In genomic region chr11:122104381-122104780, GRCh38 we compare ENCODE assay signal across 24 cellular contexts. TPM values are rescaled to one million over a fixed set of nuclear protein-coding genes. Genes with fewer than 3 reads are reported as not detected.
DNase-seq lines count a peak whose midpoint lies in the region; ATAC-seq and TF ChIP-seq lines count a peak whose summit lies in the region.
"Had no signal": no experiment of that assay in that cellular context is flagged by ENCODE, and none has a peak within 500 bp of the region (broad histone marks: within the 10 kb centered on the region; RNA-seq: fewer than 3 reads in every experiment).

No MANE protein-coding gene starts in this region.

- TF ChIP-seq EP300 in esophagus muscularis mucosa (IDR thresholded peaks at IDR 0.05): no peak

- TF ChIP-seq CTCF in esophagus muscularis mucosa (IDR thresholded peaks at IDR 0.05): no peak

- no peaks in the 10 kb centered on the region for H3K27me3 ChIP-seq in esophagus muscularis mucosa
- H3K27me3 ChIP-seq: adrenal gland, MG63, tibial nerve had no signal

- no peaks in the 10 kb centered on the region for H3K9me3 ChIP-seq in esophagus muscularis mucosa
- H3K9me3 ChIP-seq: adrenal gland, MG63, neutrophil, tibial nerve had no signal

- DNase-seq in GM03348 (ENCODE audit: low spot score): peak; percentile 41
- peak; percentile 59 for DNase-seq in NCI-H69 (lab: John Stamatoyannopoulos, UW)
- DNase-seq in esophagus muscularis mucosa (ENCODE audit: extremely low spot score): no peak
- DNase-seq in substantia nigra (lab: John Stamatoyannopoulos, UW): no peak
- DNase-seq in stimulated activated CD4-positive, alpha-beta T cell treated with anti-CD3 and anti-CD28 coated beads, Interleukin-15, amount 100 ng/mL, for 24 hours: no peak
- no peak for DNase-seq in RKO (ENCODE audit: low spot score)
- DNase-seq: activated CD4-positive, CD25-positive, alpha-beta regulatory T cell treated with anti-CD3 and anti-CD28 coated beads, Interleukin-2, amount 50 U/mL, for 72 hours; activated CD8-positive, alpha-beta T cell treated with anti-CD3 and anti-CD28 coated beads, Interleukin-2, amount 10 ng/mL, durations not matched to agents 7 days and 5 days; adrenal gland; central memory CD4-positive, alpha-beta T cell; erythroblast; MG63; NCI-H1417 treated with DMSO at 0.1 percent for 48 hours; NCI-H524 treated with DMSO at 0.1 percent for 48 hours; SHP77; stimulated activated CD4-positive, alpha-beta T cell treated with anti-CD3 and anti-CD28 coated beads, Interleukin-4, amount 100 ng/mL, for 24 hours; stimulated activated naive CD4-positive, alpha-beta T cell treated with Interleukin-2 at 50 U/mL for 16 hours; T-cell had no signal

- peaks cover 19 to 34% (median 27%) of the 10 kb centered on the region in 4 donors for H3K4me1 ChIP-seq in esophagus muscularis mucosa

- no peaks in the 10 kb centered on the region for H3K36me3 ChIP-seq in esophagus muscularis mucosa
- H3K36me3 ChIP-seq: adrenal gland, neutrophil, tibial nerve had no signal

- TF ChIP-seq POLR2A in esophagus muscularis mucosa (IDR thresholded peaks at IDR 0.05; ENCODE audit: low read depth): no peak

- WGBS in esophagus muscularis mucosa: 46% methylated on average over 1 of the region's 1 CpG

- intact Hi-C loops in esophagus muscularis mucosa (cut with DNase I): loop anchor here (5.0 to 10.0 kb wide), 4 partner anchors 53 to 200 kb away; no protein-coding TSS in a partner anchor

- peak overlapping the region in 3 of 4 donors; percentile 19 to 38 (median 21) for H3K27ac ChIP-seq in esophagus muscularis mucosa (replicated peaks in 1 of 4)
- peak overlapping the region; percentile 3 for H3K27ac ChIP-seq in substantia nigra (ENCODE audit: low read depth, low read length, poor library complexity, severe bottlenecking)
- H3K27ac ChIP-seq: adrenal gland, neutrophil had no signal

- ATAC-seq in HG02870 (IDR thresholded peaks at IDR 0.05; ENCODE audit: unreplicated experiment) (no peak), HG02884 (IDR thresholded peaks at IDR 0.05; ENCODE audit: unreplicated experiment) (no peak)
- ATAC-seq: activated CD8-positive, alpha-beta T cell treated with anti-CD3 and anti-CD28 coated beads, Interleukin-2, amount 10 ng/mL, durations not matched to agents 7 days and 5 days; T-cell had no signal

- H3K4me3 ChIP-seq in esophagus muscularis mucosa: no peak overlapping the region
- H3K4me3 ChIP-seq: adrenal gland, lung, MG63, tibial nerve had no signal

RNA-seq across cellular contexts. Expression of gene BLID, which starts 11.6 kb away (rescaled TPM):
- total RNA-seq in esophagus muscularis mucosa: 1 to 10 TPM in 2 of 4 donors, under 1 TPM in 1, not detected in 1; 0.99 to 3.3 (median 1.3) TPM
- total RNA-seq: activated CD8-positive, alpha-beta T cell treated with anti-CD3 and anti-CD28 coated beads, Interleukin-2, amount 10 ng/mL, durations not matched to agents 7 days and 5 days; B cell; T-cell had no signal

Comparison
In these comparisons a context has a peak if more than half of its experiments do, and no peak if none do; other contexts are left out.
1. DNase-seq: peak in GM03348 (single experiment) and NCI-H69 (single experiment); none in esophagus muscularis mucosa (single experiment), substantia nigra (0 of 49), stimulated activated CD4-positive, alpha-beta T cell treated with anti-CD3 and anti-CD28 coated beads, Interleukin-15, amount 100 ng/mL, for 24 hours (single experiment) and RKO (single experiment).